1 cellular context compared by ENCODE assay signal in the genomic region with DNA sequence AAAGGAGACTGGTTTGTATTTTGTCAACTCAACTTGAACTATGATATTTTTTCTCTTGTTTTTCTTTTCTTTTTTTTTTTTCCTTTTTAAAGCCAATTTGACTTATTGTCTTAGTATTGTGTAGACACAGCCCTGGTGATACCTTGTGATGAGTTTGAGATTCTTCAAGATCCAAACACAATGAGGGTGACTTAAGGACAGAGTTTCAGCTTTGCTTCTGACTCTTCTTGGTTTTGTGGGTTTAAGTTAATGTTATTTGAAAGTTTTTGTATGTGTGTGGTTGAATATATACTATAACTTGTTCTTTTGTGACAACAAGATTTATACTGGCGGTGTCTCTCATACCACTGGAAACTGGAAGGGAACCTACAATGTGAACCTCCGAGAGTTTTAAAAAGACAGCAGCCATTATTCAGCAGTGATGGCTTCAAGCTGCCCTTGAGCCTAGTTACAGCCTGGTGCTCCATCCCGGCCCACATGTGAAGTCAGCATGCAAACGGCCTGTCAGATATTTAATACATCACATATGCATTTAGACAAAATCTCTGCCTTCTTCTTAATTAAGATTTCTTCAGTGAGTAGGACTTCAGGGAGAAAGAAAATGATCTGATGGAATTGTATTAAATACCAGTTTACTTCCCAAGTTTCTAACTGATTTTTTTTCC.
TF ChIP-seq lines count a peak whose summit lies in the region.

No MANE protein-coding gene starts in this region.

TF ChIP-seq in GM23338, 12 proteins besides CTCF, POLR2A, EP300 and RAD21:
- TF ChIP-seq, protein P1, sequence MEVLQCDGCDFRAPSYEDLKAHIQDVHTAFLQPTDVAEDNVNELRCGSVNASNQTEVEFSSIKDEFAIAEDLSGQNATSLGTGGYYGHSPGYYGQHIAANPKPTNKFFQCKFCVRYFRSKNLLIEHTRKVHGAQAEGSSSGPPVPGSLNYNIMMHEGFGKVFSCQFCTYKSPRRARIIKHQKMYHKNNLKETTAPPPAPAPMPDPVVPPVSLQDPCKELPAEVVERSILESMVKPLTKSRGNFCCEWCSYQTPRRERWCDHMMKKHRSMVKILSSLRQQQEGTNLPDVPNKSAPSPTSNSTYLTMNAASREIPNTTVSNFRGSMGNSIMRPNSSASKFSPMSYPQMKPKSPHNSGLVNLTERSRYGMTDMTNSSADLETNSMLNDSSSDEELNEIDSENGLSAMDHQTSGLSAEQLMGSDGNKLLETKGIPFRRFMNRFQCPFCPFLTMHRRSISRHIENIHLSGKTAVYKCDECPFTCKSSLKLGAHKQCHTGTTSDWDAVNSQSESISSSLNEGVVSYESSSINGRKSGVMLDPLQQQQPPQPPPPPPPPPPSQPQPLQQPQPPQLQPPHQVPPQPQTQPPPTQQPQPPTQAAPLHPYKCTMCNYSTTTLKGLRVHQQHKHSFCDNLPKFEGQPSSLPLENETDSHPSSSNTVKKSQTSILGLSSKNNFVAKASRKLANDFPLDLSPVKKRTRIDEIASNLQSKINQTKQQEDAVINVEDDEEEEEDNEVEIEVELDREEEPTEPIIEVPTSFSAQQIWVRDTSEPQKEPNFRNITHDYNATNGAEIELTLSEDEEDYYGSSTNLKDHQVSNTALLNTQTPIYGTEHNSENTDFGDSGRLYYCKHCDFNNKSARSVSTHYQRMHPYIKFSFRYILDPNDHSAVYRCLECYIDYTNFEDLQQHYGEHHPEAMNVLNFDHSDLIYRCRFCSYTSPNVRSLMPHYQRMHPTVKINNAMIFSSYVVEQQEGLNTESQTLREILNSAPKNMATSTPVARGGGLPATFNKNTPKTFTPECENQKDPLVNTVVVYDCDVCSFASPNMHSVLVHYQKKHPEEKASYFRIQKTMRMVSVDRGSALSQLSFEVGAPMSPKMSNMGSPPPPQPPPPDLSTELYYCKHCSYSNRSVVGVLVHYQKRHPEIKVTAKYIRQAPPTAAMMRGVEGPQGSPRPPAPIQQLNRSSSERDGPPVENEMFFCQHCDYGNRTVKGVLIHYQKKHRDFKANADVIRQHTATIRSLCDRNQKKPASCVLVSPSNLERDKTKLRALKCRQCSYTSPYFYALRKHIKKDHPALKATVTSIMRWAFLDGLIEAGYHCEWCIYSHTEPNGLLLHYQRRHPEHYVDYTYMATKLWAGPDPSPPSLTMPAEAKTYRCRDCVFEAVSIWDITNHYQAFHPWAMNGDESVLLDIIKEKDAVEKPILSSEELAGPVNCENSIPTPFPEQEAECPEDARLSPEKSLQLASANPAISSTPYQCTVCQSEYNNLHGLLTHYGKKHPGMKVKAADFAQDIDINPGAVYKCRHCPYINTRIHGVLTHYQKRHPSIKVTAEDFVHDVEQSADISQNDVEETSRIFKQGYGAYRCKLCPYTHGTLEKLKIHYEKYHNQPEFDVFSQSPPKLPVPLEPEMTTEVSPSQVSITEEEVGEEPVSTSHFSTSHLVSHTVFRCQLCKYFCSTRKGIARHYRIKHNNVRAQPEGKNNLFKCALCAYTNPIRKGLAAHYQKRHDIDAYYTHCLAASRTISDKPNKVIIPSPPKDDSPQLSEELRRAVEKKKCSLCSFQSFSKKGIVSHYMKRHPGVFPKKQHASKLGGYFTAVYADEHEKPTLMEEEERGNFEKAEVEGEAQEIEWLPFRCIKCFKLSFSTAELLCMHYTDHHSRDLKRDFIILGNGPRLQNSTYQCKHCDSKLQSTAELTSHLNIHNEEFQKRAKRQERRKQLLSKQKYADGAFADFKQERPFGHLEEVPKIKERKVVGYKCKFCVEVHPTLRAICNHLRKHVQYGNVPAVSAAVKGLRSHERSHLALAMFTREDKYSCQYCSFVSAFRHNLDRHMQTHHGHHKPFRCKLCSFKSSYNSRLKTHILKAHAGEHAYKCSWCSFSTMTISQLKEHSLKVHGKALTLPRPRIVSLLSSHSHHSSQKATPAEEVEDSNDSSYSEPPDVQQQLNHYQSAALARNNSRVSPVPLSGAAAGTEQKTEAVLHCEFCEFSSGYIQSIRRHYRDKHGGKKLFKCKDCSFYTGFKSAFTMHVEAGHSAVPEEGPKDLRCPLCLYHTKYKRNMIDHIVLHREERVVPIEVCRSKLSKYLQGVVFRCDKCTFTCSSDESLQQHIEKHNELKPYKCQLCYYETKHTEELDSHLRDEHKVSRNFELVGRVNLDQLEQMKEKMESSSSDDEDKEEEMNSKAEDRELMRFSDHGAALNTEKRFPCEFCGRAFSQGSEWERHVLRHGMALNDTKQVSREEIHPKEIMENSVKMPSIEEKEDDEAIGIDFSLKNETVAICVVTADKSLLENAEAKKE (CRISPR knock-in tag; IDR thresholded peaks at IDR 0.05) = no peak
